Comparison of ENCODE assay signal across 8 cellular contexts in genomic region chr11:61752117-61752924, GRCh38. TPM values are rescaled to one million over a fixed set of nuclear protein-coding genes. Genes with fewer than 3 reads are reported as not detected.
DNase-seq lines count a peak whose midpoint lies in the region; ATAC-seq and TF ChIP-seq lines count a peak whose summit lies in the region.

Gene MYRF, plus strand, starts transcription at chr11:61752636. Its CDS starts 109 bp downstream, at chr11:61752745.

- H3K27me3 Mint-ChIP-seq in CD14-positive monocyte (ENCODE audit: low read depth in 3 of 3) = peaks cover 23 to 37% (median 30%) of the 10 kb centered on the region in 3 donors

- H3K9ac ChIP-seq in smooth muscle cell (ENCODE audit: low read depth) = peak within 1 kb of the TSS; percentile 56

- intact Hi-C loops in CD14-positive monocyte (cut with micrococcal nuclease) = no loop called here

- peaks cover 0 to 6% (median 0%) of the 10 kb centered on the region in 7 donors for H3K9me3 Mint-ChIP-seq in CD14-positive monocyte

- in situ Hi-C loops in astrocyte of the cerebellum (cut with HindIII; ENCODE audit: low sequenced_read_pairs) = no loop called here

- H3K27me3 ChIP-seq in iPS DF 6.9 (ENCODE audit: control insufficient read depth, insufficient read depth, low read length) (peaks cover 10% of the 10 kb centered on the region), smooth muscle cell (ENCODE audit: low read depth) (no peaks in the 10 kb centered on the region)

- TF ChIP-seq CTCF in CD14-positive monocyte (IDR thresholded peaks at IDR 0.05) = peak; percentile 62
- TF ChIP-seq CTCF in astrocyte of the cerebellum (IDR thresholded peaks at IDR 0.05; ENCODE audit: low read depth, low read length, missing control alignments) = peak; percentile 51
- TF ChIP-seq CTCF in smooth muscle cell (IDR thresholded peaks at IDR 0.05; ENCODE audit: borderline replicate concordance, insufficient read depth, poor library complexity, severe bottlenecking) = peak; percentile 44

- peak within 1 kb of the TSS; percentile 66 for H2AFZ ChIP-seq in smooth muscle cell (ENCODE audit: low read depth)

- peaks cover 8% of the 10 kb centered on the region for H3K4me1 ChIP-seq in iPS DF 6.9 (ENCODE audit: control insufficient read depth, insufficient read depth, low read length)
- H3K4me1 ChIP-seq in smooth muscle cell (ENCODE audit: low read depth) = peaks cover 40% of the 10 kb centered on the region

- peak within 1 kb of the TSS; percentile 61 to 87 for H3K4me3 Mint-ChIP-seq in CD14-positive monocyte

- peaks cover 8% of the 10 kb centered on the region for H3F3A ChIP-seq in smooth muscle cell (ENCODE audit: low read depth)

- ATAC-seq in HG02588 (IDR thresholded peaks at IDR 0.05; ENCODE audit: unreplicated experiment) = peak; percentile 50
- ATAC-seq in HG03025 (IDR thresholded peaks at IDR 0.05; ENCODE audit: low FRiP score, unreplicated experiment) = no peak

- no peak within 1 kb of the TSS for H3K27ac ChIP-seq in iPS DF 6.9 (ENCODE audit: low read length)
- peak within 1 kb of the TSS; percentile 60 for H3K27ac ChIP-seq in smooth muscle cell (ENCODE audit: low read depth)

- peaks cover 0 to 4% of the 10 kb centered on the region in 2 donors for H3K36me3 Mint-ChIP-seq in CD14-positive monocyte

- no CpG with 5 or more reads among the region's 93 CpGs for WGBS in iPS DF 6.9 (ENCODE audit: insufficient coverage, insufficient read length)
- 7% methylated on average over 45 of the region's 93 CpGs for WGBS in smooth muscle cell (ENCODE audit: low lambda C conversion rate)

- peak within 1 kb of the TSS; percentile 89 for H3K4me2 ChIP-seq in smooth muscle cell

- peak within 1 kb of the TSS; percentile 42 for H3K4me3 ChIP-seq in astrocyte of the cerebellum (ENCODE audit: low read depth, low read length)
- peak within 1 kb of the TSS; percentile 54; the same call in 1 of the 2 replicates for H3K4me3 ChIP-seq in iPS DF 6.9 (ENCODE audit: low read length)
- H3K4me3 ChIP-seq in smooth muscle cell = peak within 1 kb of the TSS; percentile 79

- DNase-seq in CD14-positive monocyte (ENCODE audit: low spot score) = no peak
- peak; percentile 45 to 59 (median 49) for DNase-seq in T-helper 2 cell
- no peak for DNase-seq in astrocyte of the cerebellum (ENCODE audit: low read depth)
- DNase-seq in iPS DF 6.9 (ENCODE audit: low read depth, low spot score) = no peak
- DNase-seq in smooth muscle cell (lab: John Stamatoyannopoulos, UW; ENCODE audit: unreplicated experiment) = peak; percentile 42
- DNase-seq in SHP77 treated with DMSO at 0.1 percent for 48 hours (lab: John Stamatoyannopoulos, UW) = no peak

- H3K36me3 ChIP-seq in iPS DF 6.9 (ENCODE audit: control insufficient read depth, insufficient read depth, low read length) (no peaks in the 10 kb centered on the region), smooth muscle cell (ENCODE audit: low read depth) (no peaks in the 10 kb centered on the region)

- peak within 1 kb of the TSS in 2 of 7 donors; percentile 37 to 69 for H3K27ac Mint-ChIP-seq in CD14-positive monocyte

- H4K20me1 ChIP-seq in smooth muscle cell (ENCODE audit: low read depth) = no peaks in the 10 kb centered on the region

- H3K79me2 ChIP-seq in smooth muscle cell (ENCODE audit: low read depth) = peaks cover 43% of the 10 kb centered on the region

- H3K4me1 Mint-ChIP-seq in CD14-positive monocyte = peaks cover 22% of the 10 kb centered on the region

- H3K9me3 ChIP-seq in iPS DF 6.9 (ENCODE audit: control insufficient read depth, insufficient read depth, low read length) (no peaks in the 10 kb centered on the region), smooth muscle cell (replicated peaks; ENCODE audit: low read depth) (no peaks in the 10 kb centered on the region)

RNA-seq across cellular contexts. Expression of gene MYRF, which starts in this region (rescaled TPM):
- polyA plus RNA-seq in CD14-positive monocyte (under 1 TPM in 1 of 2 donors, not detected in 1; 0.18 TPM), smooth muscle cell (13.7 and 19.0 TPM in 2 replicates)
- 11.1 and 12.2 TPM in 2 replicates for total RNA-seq in smooth muscle cell

Comparison
In these comparisons a context has a peak if more than half of its experiments do, and no peak if none do; other contexts are left out.
1. RNA of gene MYRF (polyA plus RNA-seq): 13.7 to 19.0 TPM in smooth muscle cell; 0.18 TPM in CD14-positive monocyte; every median in the first group is over 10 times any median in the second.
2. DNase-seq: peak in T-helper 2 cell (5 of 5) and smooth muscle cell (single experiment); none in CD14-positive monocyte (single experiment), astrocyte of the cerebellum (single experiment), iPS DF 6.9 (single experiment) and SHP77 treated with DMSO at 0.1 percent for 48 hours (single experiment).
3. Peak in every context shown above with its lines, with median percentiles within 50 percentile points of each other: CTCF ChIP-seq and H3K4me3 ChIP-seq.